In genomic region chr2:175166216-175166824, GRCh38 we compare ENCODE assay signal across 8 cellular contexts. TPM values are rescaled to one million over a fixed set of nuclear protein-coding genes. Genes with fewer than 3 reads are reported as not detected.
DNase-seq lines count a peak whose midpoint lies in the region; ATAC-seq, FAIRE-seq and TF ChIP-seq lines count a peak whose summit lies in the region.

No MANE protein-coding gene starts in this region.

- peak overlapping the region; percentile 89 for H3K27ac Mint-ChIP-seq in neural progenitor cell

- peak overlapping the region; percentile 72 for H3K4me2 ChIP-seq in DND-41 (ENCODE audit: insufficient read depth, low read length)
- peak overlapping the region; percentile 89 for H3K4me2 ChIP-seq in neural progenitor cell

- peaks cover 11% of the 10 kb centered on the region for H3K4me1 Mint-ChIP-seq in neural progenitor cell

- peaks cover 13% of the 10 kb centered on the region for H3F3A ChIP-seq in neural progenitor cell (ENCODE audit: low read depth)

- H3K4me3 Mint-ChIP-seq in neural progenitor cell, result peak overlapping the region; percentile 100

- H3K4me1 ChIP-seq in DND-41 (ENCODE audit: insufficient read depth, low read length), result peaks cover 56% of the 10 kb centered on the region
- peaks cover 16% of the 10 kb centered on the region for H3K4me1 ChIP-seq in neural progenitor cell

- DNase-seq in DND-41 (no peak), MG63 (no peak), coronary artery (ENCODE audit: low spot score) (no peak), neural progenitor cell (ENCODE audit: low spot score) (no peak), NCI-H748 treated with DMSO at 0.1 percent for 48 hours (lab: John Stamatoyannopoulos, UW) (no peak), NCI-H748 (lab: John Stamatoyannopoulos, UW; ENCODE audit: unreplicated experiment) (no peak), LoVo (ENCODE audit: low spot score) (no peak), HTR-8/SVneo (ENCODE audit: insufficient read length, low spot score) (no peak)

- H3K36me3 ChIP-seq in DND-41 (ENCODE audit: insufficient read depth, low read length) (peaks cover 3% of the 10 kb centered on the region; the same call in 1 of the 2 replicates), MG63 (peaks cover 5% of the 10 kb centered on the region), neural progenitor cell (no peaks in the 10 kb centered on the region)

- H3K9ac ChIP-seq in DND-41 (ENCODE audit: low read depth, low read length), result peak overlapping the region; percentile 78
- H3K9ac ChIP-seq in neural progenitor cell, result peak overlapping the region; percentile 93

- H3K27me3 Mint-ChIP-seq in neural progenitor cell (ENCODE audit: insufficient read depth, low read depth), result peaks cover 7% of the 10 kb centered on the region

- H3K27ac ChIP-seq in DND-41 (ENCODE audit: low read length) (peak overlapping the region; percentile 97; the same call in 1 of the 2 replicates), coronary artery (no peak overlapping the region), neural progenitor cell (peak overlapping the region; percentile 90)

- H3K27me3 ChIP-seq in DND-41 (ENCODE audit: insufficient read depth, low read length, poor library complexity) (no peaks in the 10 kb centered on the region), MG63 (no peaks in the 10 kb centered on the region), neural progenitor cell (no peaks in the 10 kb centered on the region)

- H3K79me2 ChIP-seq in DND-41 (ENCODE audit: insufficient read depth, low read length), result peaks cover 74% of the 10 kb centered on the region
- peaks cover 81% of the 10 kb centered on the region for H3K79me2 ChIP-seq in neural progenitor cell (ENCODE audit: low read depth)

- peaks cover 40% of the 10 kb centered on the region; the same call in 1 of the 2 replicates for H4K20me1 ChIP-seq in DND-41 (ENCODE audit: insufficient read depth, low read length)
- H4K20me1 ChIP-seq in neural progenitor cell (ENCODE audit: low read depth), result peaks cover 21% of the 10 kb centered on the region

- peak overlapping the region; percentile 64 to 81 for H3K4me3 ChIP-seq in DND-41 (ENCODE audit: low read depth in 1 of 2, low read length in 2 of 2)
- peak overlapping the region; percentile 99 for H3K4me3 ChIP-seq in MG63
- peak overlapping the region; percentile 88 for H3K4me3 ChIP-seq in coronary artery
- peak overlapping the region; percentile 83 for H3K4me3 ChIP-seq in neural progenitor cell

- FAIRE-seq in HTR-8/SVneo (lab: Jason Lieb, UNC), result no peak

- peaks cover 23% of the 10 kb centered on the region for H3K36me3 Mint-ChIP-seq in neural progenitor cell

- H3K9me3 ChIP-seq in DND-41 (ENCODE audit: insufficient read depth, low read length, severe bottlenecking) (no peaks in the 10 kb centered on the region), MG63 (no peaks in the 10 kb centered on the region), neural progenitor cell (ENCODE audit: low read depth) (no peaks in the 10 kb centered on the region)

- no peak for ATAC-seq in DND-41 (ENCODE audit: insufficient read depth, low read depth)

- peaks cover 7% of the 10 kb centered on the region for H3K9me3 Mint-ChIP-seq in neural progenitor cell

- no peak for TF ChIP-seq CTCF in DND-41 (IDR thresholded peaks at IDR 0.05; ENCODE audit: borderline replicate concordance, extremely low read depth, low read length, poor library complexity, severe bottlenecking)
- no peak for TF ChIP-seq CTCF in coronary artery (IDR thresholded peaks at IDR 0.05)
- no peak for TF ChIP-seq CTCF in neural progenitor cell (IDR thresholded peaks at IDR 0.05)

- H2AFZ ChIP-seq in DND-41 (ENCODE audit: low read depth, low read length) (no peak overlapping the region), neural progenitor cell (replicated peaks) (no peak overlapping the region)

RNA-seq across cellular contexts. Expression of gene ATF2, which starts 1.7 kb away (rescaled TPM):
- 18.4 and 33.4 TPM in 2 replicates for total RNA-seq in MG63 (2014; rRNA removed; shearing (Covaris generic); ENCODE audit: low replicate concordance)
- total RNA-seq in neural progenitor cell (ENCODE audit: low replicate concordance), result 89.8 and 133 TPM in 2 replicates

RNA-seq across cellular contexts. Expression of gene ATP5MC3, which starts 15.2 kb away (rescaled TPM):
- 207 and 228 TPM in 2 replicates for total RNA-seq in MG63 (2014; rRNA removed; shearing (Covaris generic); ENCODE audit: low replicate concordance)
- total RNA-seq in neural progenitor cell (ENCODE audit: low replicate concordance), result 184 and 213 TPM in 2 replicates

Comparison
In these comparisons a context has a peak if more than half of its experiments do, and no peak if none do; other contexts are left out.
1. H3K27ac ChIP-seq: peak in DND-41 (single experiment) and neural progenitor cell (single experiment); none in coronary artery (0 of 2).
2. Peak in every context shown above with its lines, with median percentiles within 50 percentile points of each other: H3K4me3 ChIP-seq.